1 cellular context compared by ENCODE assay signal in genomic region chr2:219116776-219117646, GRCh38.
TF ChIP-seq lines count a peak whose summit lies in the region.

No MANE protein-coding gene starts in this region.

TF ChIP-seq in HepG2, 621 proteins besides CTCF, POLR2A, EP300 and RAD21 (continued from another document and continues in another):
- TF ChIP-seq AHDC1 (CRISPR knock-in tag; IDR thresholded peaks at IDR 0.05; ENCODE audit: borderline replicate concordance): peak; percentile 58; the same call in 1 of the 2 replicates
- peak; percentile 80 for TF ChIP-seq HNF1B (CRISPR knock-in tag; IDR thresholded peaks at IDR 0.05)
- TF ChIP-seq NCOA2 (CRISPR knock-in tag; IDR thresholded peaks at IDR 0.05): peak; percentile 83
- TF ChIP-seq ZNF629 (CRISPR knock-in tag; conservative IDR thresholded peaks at IDR 0.05): no peak; the same call in 1 of the 2 replicates
- TF ChIP-seq ZNF644 (CRISPR knock-in tag; IDR thresholded peaks at IDR 0.05; ENCODE audit: low read depth): 0 out of 2 replicates have a peak, but pooled peaks have one; percentile 63
- TF ChIP-seq ZNF556 (CRISPR knock-in tag; IDR thresholded peaks at IDR 0.05; ENCODE audit: borderline replicate concordance): peak; percentile 52; the same call in 1 of the 2 replicates
- no peak for TF ChIP-seq RNF219 (CRISPR knock-in tag; IDR thresholded peaks at IDR 0.05)
- peak; percentile 61; the same call in 1 of the 2 replicates for TF ChIP-seq RXRB (CRISPR knock-in tag; IDR thresholded peaks at IDR 0.05; ENCODE audit: borderline replicate concordance)
- peak; percentile 20; the same call in 1 of the 2 replicates for TF ChIP-seq GATAD1 (CRISPR knock-in tag; IDR thresholded peaks at IDR 0.05)
- TF ChIP-seq YEATS2 (CRISPR knock-in tag; IDR thresholded peaks at IDR 0.05; ENCODE audit: borderline replicate concordance): no peak
- TF ChIP-seq TRIM24 (CRISPR knock-in tag; IDR thresholded peaks at IDR 0.05): no peak
- TF ChIP-seq FOXA3 (CRISPR knock-in tag; IDR thresholded peaks at IDR 0.05): peak; percentile 93
- peak; percentile 53; the same call in 1 of the 2 replicates for TF ChIP-seq IRF2 (CRISPR knock-in tag; IDR thresholded peaks at IDR 0.05)
- TF ChIP-seq ZFP91 (CRISPR knock-in tag; IDR thresholded peaks at IDR 0.05; ENCODE audit: borderline replicate concordance): peak; percentile 60; the same call in 1 of the 2 replicates
- peak; percentile 76; the same call in 1 of the 2 replicates for TF ChIP-seq FOXC1 (CRISPR knock-in tag; IDR thresholded peaks at IDR 0.05; ENCODE audit: borderline replicate concordance)
- peak; percentile 30; the same call in 1 of the 2 replicates for TF ChIP-seq ZBTB7A (CRISPR knock-in tag; IDR thresholded peaks at IDR 0.05)
- no peak for TF ChIP-seq FOXP1 (IDR thresholded peaks at IDR 0.05)
- peak; percentile 76; the same call in 1 of the 2 replicates for TF ChIP-seq FOXP1 (CRISPR knock-in tag; IDR thresholded peaks at IDR 0.05)
- no peak for TF ChIP-seq NCOA1 (CRISPR knock-in tag; IDR thresholded peaks at IDR 0.05)
- no peak for TF ChIP-seq ARNT (IDR thresholded peaks at IDR 0.05)
- peak; percentile 59 for TF ChIP-seq CEBPG (CRISPR knock-in tag; IDR thresholded peaks at IDR 0.05)
- no peak for TF ChIP-seq SAFB2 (CRISPR knock-in tag; IDR thresholded peaks at IDR 0.05; ENCODE audit: borderline replicate concordance, low read depth)
- TF ChIP-seq PHF20 (CRISPR knock-in tag; IDR thresholded peaks at IDR 0.05): no peak
- peak; percentile 77 for TF ChIP-seq TARDBP (CRISPR knock-in tag; IDR thresholded peaks at IDR 0.05)
- TF ChIP-seq PRDM10 (CRISPR knock-in tag; IDR thresholded peaks at IDR 0.05; ENCODE audit: low read depth): peak; percentile 68; the same call in 1 of the 2 replicates
- TF ChIP-seq HNF4A (CRISPR knock-in tag; IDR thresholded peaks at IDR 0.05): peak; percentile 54
- TF ChIP-seq ZBTB7B (CRISPR knock-in tag; IDR thresholded peaks at IDR 0.05): peak; percentile 56; the same call in 1 of the 2 replicates
- TF ChIP-seq ZNF577 (CRISPR knock-in tag; IDR thresholded peaks at IDR 0.05; ENCODE audit: borderline replicate concordance, low read depth): no peak
- peak; percentile 75; the same call in 1 of the 2 replicates for TF ChIP-seq TBX2 (CRISPR knock-in tag; IDR thresholded peaks at IDR 0.05; ENCODE audit: borderline replicate concordance)
- TF ChIP-seq TFAP4 (IDR thresholded peaks at IDR 0.05; ENCODE audit: borderline replicate concordance, low read depth): peak; percentile 74; the same call in 1 of the 2 replicates
- 0 out of 4 replicates have a peak, but pooled peaks of 1 of the 2 experiments have one; percentile 35 for TF ChIP-seq REST (IDR thresholded peaks at IDR 0.05; ENCODE audit: borderline replicate concordance in 1 of 2, low read depth in 1 of 2, low read length in 2 of 2)
- TF ChIP-seq HMG20A (CRISPR knock-in tag; IDR thresholded peaks at IDR 0.05; ENCODE audit: borderline replicate concordance): peak; percentile 70; the same call in 1 of the 2 replicates
- TF ChIP-seq ARID3A (IDR thresholded peaks at IDR 0.05; ENCODE audit: low read depth, low read length): no peak
- TF ChIP-seq CENPT (CRISPR knock-in tag; IDR thresholded peaks at IDR 0.05; ENCODE audit: low read depth): no peak
- TF ChIP-seq GATAD2A (CRISPR knock-in tag; IDR thresholded peaks at IDR 0.05): peak; percentile 84
- 0 out of 2 replicates have a peak, but pooled peaks have one; percentile 55 for TF ChIP-seq ARNT2 (CRISPR knock-in tag; IDR thresholded peaks at IDR 0.05; ENCODE audit: low read depth)
- no peak for TF ChIP-seq LCORL (IDR thresholded peaks at IDR 0.05)
- TF ChIP-seq LCORL (CRISPR knock-in tag; IDR thresholded peaks at IDR 0.05): peak; percentile 88
